15 cellular contexts compared by ENCODE assay signal in genomic region chr3:120749843-120750242, GRCh38. TPM values are rescaled to one million over a fixed set of nuclear protein-coding genes. Genes with fewer than 3 reads are reported as not detected.
DNase-seq lines count a peak whose midpoint lies in the region; ATAC-seq and TF ChIP-seq lines count a peak whose summit lies in the region.
"Had no signal": no experiment of that assay in that cellular context is flagged by ENCODE, and none has a peak within 500 bp of the region (broad histone marks: within the 10 kb centered on the region; RNA-seq: fewer than 3 reads in every experiment).

No MANE protein-coding gene starts in this region.

- ATAC-seq in GM21619 (IDR thresholded peaks at IDR 0.05; ENCODE audit: unreplicated experiment) (peak; percentile 51), HG03571 (IDR thresholded peaks at IDR 0.05; ENCODE audit: unreplicated experiment) (peak; percentile 61), HG03025 (IDR thresholded peaks at IDR 0.05; ENCODE audit: low FRiP score, unreplicated experiment) (no peak), HG02938 (IDR thresholded peaks at IDR 0.05; ENCODE audit: unreplicated experiment) (no peak)
- ATAC-seq: CD8-positive, alpha-beta T cell had no signal

- no peaks in the 10 kb centered on the region for H3K27me3 Mint-ChIP-seq in endodermal cell (ENCODE audit: insufficient read depth)

- no peak overlapping the region for H3K4me3 ChIP-seq in endodermal cell (ENCODE audit: low read length)
- H3K4me3 ChIP-seq: BLaER1 had no signal

- no peaks in the 10 kb centered on the region for H3K9me3 ChIP-seq in endodermal cell (ENCODE audit: control insufficient read depth, low read length)

- H3K9me3 Mint-ChIP-seq in endodermal cell, result peaks cover 7% of the 10 kb centered on the region
- H3K9me3 Mint-ChIP-seq: CD8-positive, alpha-beta T cell; T-helper 2 cell treated with Interferon-gamma antibody and Interleukin-4, amounts not matched to agents 5 μg/mL and 100 μg/mL, for 36 hours had no signal

- H3K4me1 ChIP-seq in endodermal cell (ENCODE audit: control insufficient read depth, insufficient read depth, low read length), result no peaks in the 10 kb centered on the region
- H3K4me1 ChIP-seq: BLaER1 had no signal

- DNase-seq in endodermal cell, result no peak
- DNase-seq in foreskin melanocyte, result no peak
- DNase-seq in NCI-H1694 treated with DMSO at 0.1 percent for 48 hours (lab: John Stamatoyannopoulos, UW), result no peak
- DNase-seq: CD8-positive, alpha-beta T cell; MV-4-11; NCI-H1417 treated with DMSO at 0.1 percent for 48 hours; NCI-H2029 treated with DMSO at 0.1 percent for 48 hours; NCI-H2171 treated with DMSO at 0.1 percent for 48 hours; NCI-H774 had no signal

- H3K4me1 Mint-ChIP-seq in endodermal cell, result peaks cover 28% of the 10 kb centered on the region

- H3K27ac Mint-ChIP-seq in endodermal cell, result peak overlapping the region; percentile 58
- H3K27ac Mint-ChIP-seq: CD8-positive, alpha-beta T cell; T-helper 2 cell treated with Interferon-gamma antibody and Interleukin-4, amounts not matched to agents 5 μg/mL and 100 μg/mL, for 36 hours had no signal

- H3K36me3 ChIP-seq in endodermal cell (ENCODE audit: control insufficient read depth, insufficient read depth, low read length), result peaks cover 31% of the 10 kb centered on the region

- no peak overlapping the region for H3K9ac ChIP-seq in endodermal cell (ENCODE audit: extremely low read depth, low read length, poor library complexity, severe bottlenecking)
- H3K9ac ChIP-seq: BLaER1 had no signal

- WGBS in endodermal cell (ENCODE audit: insufficient coverage in 1 of 2, insufficient read length in 1 of 2), 2 experiments, result 97% methylated on average over 1 of the region's 1 CpG; no CpG with 5 or more reads in 1 of the 2 experiments

- no peak for TF ChIP-seq CTCF in endodermal cell (conservative IDR thresholded peaks at IDR 0.05)

- no peak overlapping the region for H3K27ac ChIP-seq in endodermal cell (ENCODE audit: low read depth, low read length)
- H3K27ac ChIP-seq: BLaER1 had no signal

- H3K4me3 Mint-ChIP-seq in endodermal cell, result no peak overlapping the region
- H3K4me3 Mint-ChIP-seq: CD8-positive, alpha-beta T cell; T-helper 2 cell treated with Interferon-gamma antibody and Interleukin-4, amounts not matched to agents 5 μg/mL and 100 μg/mL, for 36 hours had no signal

- peaks cover 28% of the 10 kb centered on the region for H3K36me3 Mint-ChIP-seq in endodermal cell (ENCODE audit: low read depth)

- H3K27me3 ChIP-seq in endodermal cell (ENCODE audit: control insufficient read depth, insufficient read depth, low read length, poor library complexity, severe bottlenecking), result no peaks in the 10 kb centered on the region
- H3K27me3 ChIP-seq: BLaER1 had no signal

RNA-seq across cellular contexts. Expression of gene GTF2E1, which starts 7.3 kb away (rescaled TPM):
- total RNA-seq in endodermal cell, result 10 to 100 TPM; 42.6 to 51.1 TPM
- polyA plus RNA-seq in endodermal cell (2013, experiment 1 of 2), result 27.9 TPM
- polyA plus RNA-seq in endodermal cell (2013, experiment 2 of 2), result 27.2 TPM

RNA-seq across cellular contexts. Expression of gene RABL3, which starts 7.5 kb away (rescaled TPM):
- 10 to 100 TPM; 19.6 to 23.0 TPM for total RNA-seq in endodermal cell
- polyA plus RNA-seq in endodermal cell (2013, experiment 1 of 2), result 16.7 TPM
- polyA plus RNA-seq in endodermal cell (2013, experiment 2 of 2), result 14.5 TPM

Comparison
In these comparisons a context has a peak if more than half of its experiments do, and no peak if none do; other contexts are left out.
1. ATAC-seq: peak in GM21619 (single experiment) and HG03571 (single experiment); none in HG03025 (single experiment) and HG02938 (single experiment).